Comparison of ENCODE assay signal across 8 cellular contexts in genomic region chr2:79219383-79219988, GRCh38. TPM values are rescaled to one million over a fixed set of nuclear protein-coding genes. Genes with fewer than 3 reads are reported as not detected.
DNase-seq lines count a peak whose midpoint lies in the region; ATAC-seq and TF ChIP-seq lines count a peak whose summit lies in the region.

No MANE protein-coding gene starts in this region.

- 31 to 32% methylated on average over 9 of the region's 9 CpGs for WGBS in tibial nerve, 2 donors

- TF ChIP-seq POLR2A in tibial nerve (IDR thresholded peaks at IDR 0.05) = no peak

- H3K4me3 ChIP-seq in HAP-1 (no peak overlapping the region), tibial nerve (no peak overlapping the region)

- H3K27ac ChIP-seq in 22Rv1 (no peak overlapping the region), tibial nerve (no peak overlapping the region)

- no peak for TF ChIP-seq EP300 in tibial nerve (IDR thresholded peaks at IDR 0.05)

- no peaks in the 10 kb centered on the region for H3K4me1 ChIP-seq in HAP-1
- H3K4me1 ChIP-seq in tibial nerve = peaks cover 0 to 6% (median 0%) of the 10 kb centered on the region in 4 donors

- TF ChIP-seq CTCF in 22Rv1 (IDR thresholded peaks at IDR 0.05) (peak; percentile 86), tibial nerve (IDR thresholded peaks at IDR 0.05) (peak; percentile 55 to 65 (median 59))

- DNase-seq in DMS79 (lab: John Stamatoyannopoulos, UW) (peak; percentile 18), HAP-1 (ENCODE audit: low spot score in 2 of 2) (peak; percentile 18 to 52), NCI-H1105 (lab: John Stamatoyannopoulos, UW) (peak; percentile 39), iPS DF 4.7 (ENCODE audit: extremely low read depth, low spot score) (peak; percentile 44), tibial nerve (ENCODE audit: low spot score in 2 of 2) (peak in 1 of 2 donors; percentile 44)
- peak; percentile 2 to 18 for DNase-seq in activated CD4-positive, alpha-beta T cell treated with anti-CD3 and anti-CD28 coated beads, Interleukin-2, amount 50 U/mL, for 48 hours

- H3K9me3 ChIP-seq in HAP-1 = no peaks in the 10 kb centered on the region
- no peaks in the 10 kb centered on the region for H3K9me3 ChIP-seq in tibial nerve

- in situ Hi-C loops in HAP-1 (cut with MboI; ENCODE audit: low sequenced_read_pairs) = no loop called here

- H3K36me3 ChIP-seq in HAP-1 (replicated peaks) (no peaks in the 10 kb centered on the region), tibial nerve (no peaks in the 10 kb centered on the region)

- no peaks in the 10 kb centered on the region for H3K27me3 ChIP-seq in HAP-1 (ENCODE audit: low read depth)
- H3K27me3 ChIP-seq in tibial nerve = no peaks in the 10 kb centered on the region

- no peak for ATAC-seq in HG03095 (IDR thresholded peaks at IDR 0.05; ENCODE audit: unreplicated experiment)

RNA-seq across cellular contexts. Expression of gene REG3A, which starts 59.9 kb away (rescaled TPM):
- not detected for total RNA-seq in tibial nerve
